ENCODE assay signal across 11 cellular contexts in the genomic region with DNA sequence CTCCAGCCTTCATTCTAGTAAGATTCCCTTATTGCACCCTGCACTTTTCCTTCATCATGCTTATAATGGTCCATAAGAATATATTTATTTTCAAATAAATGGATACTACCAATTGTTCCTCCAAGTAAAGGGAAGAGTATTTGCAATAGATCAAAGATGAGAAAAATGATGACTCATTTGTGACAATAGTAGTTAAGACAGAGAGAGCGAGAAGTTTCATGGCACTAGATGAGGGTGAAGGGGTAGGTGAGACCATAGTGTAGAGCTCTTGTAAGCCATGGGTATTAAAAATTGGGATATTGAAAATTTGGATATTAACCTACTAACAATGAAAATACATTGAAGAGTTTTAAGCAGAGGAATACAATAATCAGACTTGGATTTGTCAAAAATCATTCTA.
"Had no signal": no experiment of that assay in that cellular context is flagged by ENCODE, and none has a peak within 500 bp of the region (broad histone marks: within the 10 kb centered on the region; RNA-seq: fewer than 3 reads in every experiment).

No MANE protein-coding gene starts in this region.

- ATAC-seq: GM23338, K562 had no signal

- DNase-seq: H9, HCEC 1CT, HFFc6, IMR-90, KG1 had no signal

- FAIRE-seq: H1, H54, HTR-8/SVneo, K562 had no signal

- H3K27ac ChIP-seq: HL-60 had no signal

- H3K4me3 ChIP-seq: GM23338, K562 had no signal

- H2AFZ ChIP-seq: GM23338 had no signal

- H3K4me2 ChIP-seq: GM23338 had no signal
